ENCODE assay signal across 17 cellular contexts in the genomic region with DNA sequence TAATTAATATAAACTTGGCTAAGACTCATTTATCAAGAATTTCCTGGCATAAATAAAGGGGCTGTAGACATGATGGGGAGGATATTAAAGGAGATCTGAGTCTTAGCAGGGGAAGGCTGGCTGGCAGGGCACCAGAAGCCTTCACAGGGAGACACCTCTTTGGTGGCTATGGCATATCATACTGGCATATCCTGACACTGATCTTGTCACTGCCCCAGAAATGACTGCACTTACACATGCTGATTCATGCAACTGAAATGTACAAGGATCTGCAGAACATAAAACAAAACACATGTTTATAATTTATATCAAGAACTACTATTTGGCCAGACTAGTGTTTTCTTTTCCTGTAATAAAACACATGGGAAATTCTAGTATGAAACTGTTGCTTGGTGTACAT. TPM values are rescaled to one million over a fixed set of nuclear protein-coding genes. Genes with fewer than 3 reads are reported as not detected.
A peak's percentile ranks its signal among the peaks of the same experiment; 100 is the strongest.
DNase-seq lines count a peak whose midpoint lies in the region; ATAC-seq, FAIRE-seq and TF ChIP-seq lines count a peak whose summit lies in the region.
"Had no signal": no experiment of that assay in that cellular context is flagged by ENCODE, and none has a peak within 500 bp of the region (broad histone marks: within the 10 kb centered on the region; RNA-seq: fewer than 3 reads in every experiment).

No MANE protein-coding gene starts in this region.

- H3K4me2 ChIP-seq in Loucy (ENCODE audit: low read depth, low read length, poor library complexity, severe bottlenecking): peak overlapping the region; percentile 6

- H4K20me1 ChIP-seq in Loucy (ENCODE audit: insufficient read depth, low read length, poor library complexity, severe bottlenecking): no peaks in the 10 kb centered on the region

- H3K36me3 ChIP-seq in Loucy (ENCODE audit: insufficient read depth, low read length): no peaks in the 10 kb centered on the region
- no peaks in the 10 kb centered on the region for H3K36me3 ChIP-seq in bronchial epithelial cell (ENCODE audit: control insufficient read depth, insufficient read depth, low read length)
- H3K36me3 ChIP-seq: tibial artery had no signal

- H3K27me3 ChIP-seq in Loucy (ENCODE audit: insufficient read depth, low read length, poor library complexity, severe bottlenecking) (no peaks in the 10 kb centered on the region), bronchial epithelial cell (ENCODE audit: control insufficient read depth, insufficient read depth, low read length) (no peaks in the 10 kb centered on the region)
- H3K27me3 ChIP-seq: tibial artery had no signal

- H3F3A ChIP-seq in Loucy (ENCODE audit: low read depth): 0 out of 2 replicates have a peak, but pooled peaks cover 5% of the 10 kb centered on the region

- no peak overlapping the region for H2AFZ ChIP-seq in Loucy (ENCODE audit: low read length)

- H3K9me2 ChIP-seq in Loucy (replicated peaks; ENCODE audit: low read depth, low read length): no peaks in the 10 kb centered on the region

- no peak overlapping the region for H3K4me3 ChIP-seq in AG10803 (ENCODE audit: low read length)
- H3K4me3 ChIP-seq in Loucy (ENCODE audit: low read length, poor library complexity, severe bottlenecking): no peak overlapping the region
- no peak overlapping the region for H3K4me3 ChIP-seq in bronchial epithelial cell (ENCODE audit: low read depth, low read length)
- H3K4me3 ChIP-seq: tibial artery had no signal

- no peak for TF ChIP-seq POLR2A in erythroblast (IDR thresholded peaks at IDR 0.05; ENCODE audit: low read length)

- DNase-seq in AG10803 (ENCODE audit: low read depth) (peak; percentile 85), bronchial epithelial cell (ENCODE audit: low read depth) (peak; percentile 8), kidney tubule cell (ENCODE audit: low spot score) (peak; percentile 8), erythroblast (lab: John Stamatoyannopoulos, UW) (no peak), AML-193 (lab: John Stamatoyannopoulos, UW) (no peak), NCI-H82 (lab: John Stamatoyannopoulos, UW) (no peak)
- DNase-seq: activated CD4-positive, alpha-beta memory T cell treated with anti-CD3 and anti-CD28 coated beads, Interleukin-2, amount 10 ng/mL, durations not matched to agents 7 days and 5 days; right cardiac atrium; stimulated activated CD4-positive, alpha-beta T cell treated with anti-CD3 and anti-CD28 coated beads, Interleukin-4, amount 100 ng/mL, for 1 hour; tibial artery had no signal

- no peak for ATAC-seq in GM18511 (IDR thresholded peaks at IDR 0.05; ENCODE audit: unreplicated experiment)
- ATAC-seq: activated T-helper 17 cell treated with anti-CD3 and anti-CD28 coated beads, Interleukin-2, amount 50 U/mL, for 72 hours; right cardiac atrium had no signal

- no peak for FAIRE-seq in bronchial epithelial cell (lab: Jason Lieb, UNC)

- H3K79me2 ChIP-seq in Loucy (ENCODE audit: insufficient read depth, low read length): no peaks in the 10 kb centered on the region

- no peak overlapping the region for H3K9ac ChIP-seq in Loucy (ENCODE audit: low read depth, low read length, poor library complexity, severe bottlenecking)

- no peak for TF ChIP-seq CTCF in AG10803 (conservative IDR thresholded peaks at IDR 0.05; ENCODE audit: low read length)
- TF ChIP-seq CTCF in Loucy (conservative IDR thresholded peaks at IDR 0.05; ENCODE audit: low read length): no peak
- no peak for TF ChIP-seq CTCF in bronchial epithelial cell (IDR thresholded peaks at IDR 0.05; ENCODE audit: insufficient read depth, low read length, severe bottlenecking)

- H3K9me3 ChIP-seq in Loucy (ENCODE audit: insufficient read depth, low read depth, low read length): no peaks in the 10 kb centered on the region
- H3K9me3 ChIP-seq: tibial artery had no signal

- peaks cover 15% of the 10 kb centered on the region for H3K4me1 ChIP-seq in Loucy (ENCODE audit: insufficient read depth, low read length, poor library complexity, severe bottlenecking)
- H3K4me1 ChIP-seq: tibial artery had no signal

RNA-seq across cellular contexts. Expression of a gene that starts 5.5 kb away (rescaled TPM):
- 1.3 TPM in 1 of 2 replicates, not detected in the other for total RNA-seq in bronchial epithelial cell
- total RNA-seq: activated CD4-positive, alpha-beta memory T cell treated with anti-CD3 and anti-CD28 coated beads, Interleukin-2, amount 10 ng/mL, durations not matched to agents 7 days and 5 days; activated T-helper 17 cell treated with anti-CD3 and anti-CD28 coated beads, Interleukin-2, amount 50 U/mL, for 72 hours; B cell; glomerular endothelial cell; SK-MEL-5 had no signal

RNA-seq across cellular contexts. Expression of a gene that starts 48.2 kb away (rescaled TPM):
- total RNA-seq in bronchial epithelial cell: 0.13 TPM in 1 of 2 replicates, not detected in the other
- total RNA-seq: activated CD4-positive, alpha-beta memory T cell treated with anti-CD3 and anti-CD28 coated beads, Interleukin-2, amount 10 ng/mL, durations not matched to agents 7 days and 5 days; activated T-helper 17 cell treated with anti-CD3 and anti-CD28 coated beads, Interleukin-2, amount 50 U/mL, for 72 hours; B cell; glomerular endothelial cell; mesenteric fat pad; right cardiac atrium; SK-MEL-5 had no signal

RNA-seq across cellular contexts. Expression of a gene that starts 48.3 kb away (rescaled TPM):
- total RNA-seq in bronchial epithelial cell: not detected in 2 replicates
- total RNA-seq: activated CD4-positive, alpha-beta memory T cell treated with anti-CD3 and anti-CD28 coated beads, Interleukin-2, amount 10 ng/mL, durations not matched to agents 7 days and 5 days; activated T-helper 17 cell treated with anti-CD3 and anti-CD28 coated beads, Interleukin-2, amount 50 U/mL, for 72 hours; B cell; glomerular endothelial cell; mesenteric fat pad; right cardiac atrium; SK-MEL-5 had no signal

Comparison
In these comparisons a context has a peak if more than half of its experiments do, and no peak if none do; other contexts are left out.
1. DNase-seq: peak in AG10803 (single experiment), bronchial epithelial cell (single experiment) and kidney tubule cell (single experiment); none in erythroblast (0 of 2), AML-193 (0 of 2) and NCI-H82 (single experiment).